Comparison of ENCODE assay signal across 26 cellular contexts in the genomic region with DNA sequence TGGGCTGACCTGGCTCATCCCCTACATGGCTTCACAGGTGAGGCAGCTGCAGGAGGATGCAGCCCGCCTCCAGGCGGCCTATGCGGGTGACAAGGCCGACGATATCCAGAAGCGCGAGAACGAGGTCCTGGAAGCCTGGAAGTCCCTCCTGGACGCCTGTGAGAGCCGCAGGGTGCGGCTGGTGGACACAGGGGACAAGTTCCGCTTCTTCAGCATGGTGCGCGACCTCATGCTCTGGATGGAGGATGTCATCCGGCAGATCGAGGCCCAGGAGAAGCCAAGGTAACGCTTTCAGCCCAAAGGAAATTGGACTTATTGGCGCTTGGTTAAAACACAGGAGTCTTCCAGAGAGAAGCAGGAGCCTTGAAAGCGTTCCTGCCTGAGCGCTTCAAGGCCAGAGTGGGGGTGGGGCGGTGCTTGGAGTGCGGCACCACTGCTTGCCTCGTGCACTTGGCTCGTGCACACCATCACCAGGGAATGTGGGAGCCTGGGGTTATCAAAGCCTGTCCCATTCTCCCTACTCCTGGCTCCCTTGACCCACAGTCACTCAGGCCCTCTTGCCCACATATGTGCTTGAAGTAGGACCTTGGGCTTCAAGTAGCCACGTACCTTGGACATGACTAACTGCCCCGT.
"Had no signal": no experiment of that assay in that cellular context is flagged by ENCODE, and none has a peak within 500 bp of the region (broad histone marks: within the 10 kb centered on the region; RNA-seq: fewer than 3 reads in every experiment).

No MANE protein-coding gene starts in this region.

- H3K4me3 ChIP-seq: left lung, psoas muscle, right atrium auricular region, suprapubic skin, transverse colon had no signal

- H3K4me1 Mint-ChIP-seq: immature natural killer cell had no signal

- H3K4me1 ChIP-seq: psoas muscle had no signal

- ATAC-seq: esophagus mucosa; left lung; naive thymus-derived CD8-positive, alpha-beta T cell; psoas muscle; stimulated activated effector memory CD8-positive, alpha-beta T cell treated with anti-CD3 and anti-CD28 coated beads, Interleukin-12 subunit alpha, Interleukin-12 subunit beta, amount 100 ng/mL, for 72 hours; stimulated activated naive CD8-positive, alpha-beta T cell treated with anti-CD3 and anti-CD28 coated beads, Interleukin-15, amount 100 ng/mL, for 72 hours had no signal

- H3K9me3 Mint-ChIP-seq: activated CD4-positive, alpha-beta memory T cell treated with anti-CD3 and anti-CD28 coated beads, Interleukin-2, amount 10 ng/mL, durations not matched to agents 7 days and 5 days; activated naive CD4-positive, alpha-beta T cell treated with anti-CD3 and anti-CD28 coated beads, Interleukin-2, amount 50 U/mL, for 24 hours; activated T-helper 1 cell treated with anti-CD3 and anti-CD28 coated beads, Interleukin-12 subunit alpha, Interleukin-12 subunit beta, Interleukin-2, Interleukin-4 antibody, amounts not matched to agents 30 ng/mL and 10 ng/mL and 1 ng/mL, durations not matched to agents 14 hours and 24 hours and 36 hours; brain; immature natural killer cell; naive thymus-derived CD8-positive, alpha-beta T cell; stimulated activated effector memory CD8-positive, alpha-beta T cell treated with anti-CD3 and anti-CD28 coated beads, Interleukin-12 subunit alpha, Interleukin-12 subunit beta, amount 100 ng/mL, for 72 hours; stimulated activated naive CD8-positive, alpha-beta T cell treated with anti-CD3 and anti-CD28 coated beads, Interleukin-15, amount 100 ng/mL, for 72 hours had no signal

- H3K27me3 ChIP-seq: left lung, right atrium auricular region, suprapubic skin, transverse colon had no signal

- H3K27me3 Mint-ChIP-seq: activated CD4-positive, alpha-beta memory T cell treated with anti-CD3 and anti-CD28 coated beads, Interleukin-2, amount 10 ng/mL, durations not matched to agents 7 days and 5 days; activated naive CD4-positive, alpha-beta T cell treated with anti-CD3 and anti-CD28 coated beads, Interleukin-2, amount 50 U/mL, for 24 hours; brain; naive thymus-derived CD8-positive, alpha-beta T cell; stimulated activated naive CD8-positive, alpha-beta T cell treated with anti-CD3 and anti-CD28 coated beads, Interleukin-15, amount 100 ng/mL, for 72 hours had no signal

- FAIRE-seq: endothelial cell of umbilical vein had no signal

- H3K27ac Mint-ChIP-seq: activated CD4-positive, alpha-beta memory T cell treated with anti-CD3 and anti-CD28 coated beads, Interleukin-2, amount 10 ng/mL, durations not matched to agents 7 days and 5 days; activated T-helper 1 cell treated with anti-CD3 and anti-CD28 coated beads, Interleukin-12 subunit alpha, Interleukin-12 subunit beta, Interleukin-2, Interleukin-4 antibody, amounts not matched to agents 30 ng/mL and 10 ng/mL and 1 ng/mL, durations not matched to agents 14 hours and 24 hours and 36 hours had no signal

- H3K9me3 ChIP-seq: left lung, psoas muscle, right atrium auricular region, suprapubic skin, transverse colon had no signal

- H3K4me3 Mint-ChIP-seq: activated CD4-positive, alpha-beta memory T cell treated with anti-CD3 and anti-CD28 coated beads, Interleukin-2, amount 10 ng/mL, durations not matched to agents 7 days and 5 days; activated naive CD4-positive, alpha-beta T cell treated with anti-CD3 and anti-CD28 coated beads, Interleukin-2, amount 50 U/mL, for 24 hours; activated T-helper 1 cell treated with anti-CD3 and anti-CD28 coated beads, Interleukin-12 subunit alpha, Interleukin-12 subunit beta, Interleukin-2, Interleukin-4 antibody, amounts not matched to agents 30 ng/mL and 10 ng/mL and 1 ng/mL, durations not matched to agents 14 hours and 24 hours and 36 hours; brain; immature natural killer cell; naive thymus-derived CD8-positive, alpha-beta T cell; stimulated activated effector memory CD8-positive, alpha-beta T cell treated with anti-CD3 and anti-CD28 coated beads, Interleukin-12 subunit alpha, Interleukin-12 subunit beta, amount 100 ng/mL, for 72 hours; stimulated activated naive CD8-positive, alpha-beta T cell treated with anti-CD3 and anti-CD28 coated beads, Interleukin-15, amount 100 ng/mL, for 72 hours had no signal

- DNase-seq: activated CD4-positive, alpha-beta memory T cell treated with anti-CD3 and anti-CD28 coated beads, Interleukin-2, amount 10 ng/mL, durations not matched to agents 7 days and 5 days; activated CD4-positive, alpha-beta T cell treated with anti-CD3 and anti-CD28 coated beads for 48 hours; activated CD4-positive, CD25-positive, alpha-beta regulatory T cell; activated gamma-delta T cell; aorta; dermis blood vessel endothelial cell; effector CD8-positive, alpha-beta T cell; foreskin melanocyte; immature natural killer cell; kidney glomerular epithelial cell; left lung; naive thymus-derived CD8-positive, alpha-beta T cell; stimulated activated CD4-positive, alpha-beta T cell treated with anti-CD3 and anti-CD28 coated beads, Interleukin-1b, Interleukin-23, amount 100 ng/mL, for 48 hours; stimulated activated naive CD8-positive, alpha-beta T cell treated with anti-CD3 and anti-CD28 coated beads, Interleukin-15, amount 100 ng/mL, for 72 hours; T-helper 1 cell; T1000; transverse colon had no signal

- H3K27ac ChIP-seq: left lung, psoas muscle, right atrium auricular region, suprapubic skin, transverse colon had no signal
